In the genomic region with DNA sequence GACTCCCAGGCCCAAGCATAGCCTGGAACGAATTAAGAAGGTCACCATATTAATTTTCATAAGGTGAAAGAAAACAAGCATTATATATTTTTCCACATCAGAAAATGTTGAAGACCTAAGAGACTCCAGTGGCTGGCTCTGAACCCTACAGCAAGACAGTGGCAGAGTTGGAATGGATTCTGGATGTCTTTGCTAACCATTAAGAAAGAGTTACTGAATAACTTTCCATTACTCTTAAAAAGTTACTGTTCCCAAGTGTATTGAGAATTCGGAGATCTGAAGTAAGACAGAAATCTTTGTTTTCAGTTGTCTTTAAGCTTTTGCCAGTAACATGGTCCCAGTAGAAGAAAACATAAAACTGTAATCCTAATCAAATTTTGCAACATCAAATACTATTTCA, we compare ENCODE assay signal across 2 cellular contexts. TPM values are rescaled to one million over a fixed set of nuclear protein-coding genes. Genes with fewer than 3 reads are reported as not detected.
"Had no signal": no experiment of that assay in that cellular context is flagged by ENCODE, and none has a peak within 500 bp of the region (broad histone marks: within the 10 kb centered on the region; RNA-seq: fewer than 3 reads in every experiment).

No MANE protein-coding gene starts in this region.

RNA-seq across cellular contexts. Expression of a gene that starts 29.9 kb away (rescaled TPM):
- total RNA-seq: ascending aorta, WTC11 had no signal
